Comparison of ENCODE assay signal across 11 cellular contexts in the genomic region with DNA sequence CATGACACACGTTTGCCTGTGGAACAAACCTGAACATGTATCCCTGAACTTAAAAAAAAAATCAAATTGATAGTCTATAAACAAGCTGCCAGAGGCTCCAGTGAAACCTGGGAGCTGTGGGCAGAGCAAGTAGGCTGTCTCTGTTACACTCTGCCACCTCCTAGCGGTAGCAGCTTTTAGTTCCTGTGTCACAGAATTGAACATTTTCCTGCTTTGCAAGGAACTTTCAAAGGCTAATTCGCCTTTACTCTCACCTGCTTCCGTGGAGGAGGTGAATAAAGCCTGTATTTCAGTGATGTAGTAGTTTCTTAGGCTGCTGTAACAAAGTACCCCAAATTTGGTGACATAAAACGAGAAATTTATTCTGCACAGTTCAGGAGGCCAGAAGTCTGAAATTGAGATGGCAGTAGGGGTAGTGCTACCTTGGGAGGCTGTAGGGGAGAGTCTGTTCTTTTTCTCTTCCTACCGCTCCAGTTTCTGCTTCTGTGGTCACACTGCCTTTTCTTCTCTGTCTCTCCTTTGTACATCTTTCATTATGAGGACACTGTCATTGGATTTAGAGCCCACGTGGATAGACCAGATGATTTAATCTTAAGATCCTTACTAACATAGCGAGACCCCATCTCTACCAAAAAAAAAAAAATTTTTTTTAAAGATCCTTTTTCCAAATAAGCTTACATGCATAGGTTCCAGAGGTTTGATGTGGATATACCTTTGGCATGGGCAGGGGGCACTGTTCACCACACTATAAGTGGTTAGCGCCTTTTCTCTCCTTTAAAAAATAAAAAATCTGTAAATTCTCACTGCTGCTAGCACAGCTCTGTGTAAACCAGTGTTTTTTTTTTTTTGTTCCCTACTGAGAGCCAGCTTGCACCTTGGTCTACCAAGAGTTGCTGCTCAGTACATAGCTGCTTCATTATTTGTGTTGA. TPM values are rescaled to one million over a fixed set of nuclear protein-coding genes. Genes with fewer than 3 reads are reported as not detected.
DNase-seq lines count a peak whose midpoint lies in the region; TF ChIP-seq lines count a peak whose summit lies in the region.
"Had no signal": no experiment of that assay in that cellular context is flagged by ENCODE, and none has a peak within 500 bp of the region (broad histone marks: within the 10 kb centered on the region; RNA-seq: fewer than 3 reads in every experiment).

No MANE protein-coding gene starts in this region.

- H3K23me2 ChIP-seq in H9 (ENCODE audit: insufficient read length, low read depth, low read length, poor library complexity, severe bottlenecking): no peaks in the 10 kb centered on the region

- H3K4ac ChIP-seq in H9 (ENCODE audit: low read depth, low read length): no peak overlapping the region

- DNase-seq in Caco-2 (peak in 1 of 2 experiments; percentile 42), H9 (peak; percentile 56), SK-N-SH (peak; percentile 10), iris pigment epithelial cell (ENCODE audit: low read depth) (peak; percentile 28), coronary artery (ENCODE audit: low spot score) (no peak), A172 (ENCODE audit: low spot score) (no peak)
- DNase-seq in effector CD4-positive, alpha-beta T cell: no peak
- no peak for DNase-seq in CD4-positive, alpha-beta memory T cell
- DNase-seq: cerebellar nuclear complex, T-helper 17 cell had no signal

- H3K27ac Mint-ChIP-seq in Caco-2 (ENCODE audit: unreplicated experiment) (no peak overlapping the region), H9 (peak overlapping the region in 2 of 3 experiments; percentile 16 to 69; a peak in 2 of 7 replicates)
- H3K27ac Mint-ChIP-seq in CD4-positive, alpha-beta memory T cell: peak overlapping the region in 1 of 7 donors; percentile 36
- H3K27ac Mint-ChIP-seq: stimulated activated memory B cell treated with anti-CD40 and anti-IgM and Interleukin-4, amounts not matched to agents 10 μg/mL and 1 μg/mL and 100 μg/mL, for 72 hours; T-helper 17 cell had no signal

- H2BK15ac ChIP-seq in H9 (ENCODE audit: low read depth, low read length): no peak overlapping the region

- no peak overlapping the region for H2AK5ac ChIP-seq in H9 (ENCODE audit: insufficient read length, low read length)

- no peak overlapping the region for H3K18ac ChIP-seq in H9 (ENCODE audit: insufficient read length, low read depth, low read length)

- H3K27me3 Mint-ChIP-seq in Caco-2 (ENCODE audit: insufficient read depth, unreplicated experiment) (no peaks in the 10 kb centered on the region), H9 (ENCODE audit: low read depth) (no peaks in the 10 kb centered on the region)
- no peaks in the 10 kb centered on the region for H3K27me3 Mint-ChIP-seq in CD4-positive, alpha-beta memory T cell
- H3K27me3 Mint-ChIP-seq: stimulated activated memory B cell treated with anti-CD40 and anti-IgM and Interleukin-4, amounts not matched to agents 10 μg/mL and 1 μg/mL and 100 μg/mL, for 72 hours; T-helper 17 cell had no signal

- no peaks in the 10 kb centered on the region for H3F3A ChIP-seq in SK-N-SH (replicated peaks; ENCODE audit: insufficient read depth)

- intact Hi-C loops in Caco-2 (cut with micrococcal nuclease; ENCODE audit: unreplicated experiment): loop anchor here (1.0 to 10.0 kb wide), 4 partner anchors 118 to 210 kb away; partner anchors contain the start of gene TMEM266
- intact Hi-C loops in CD4-positive, alpha-beta memory T cell (cut with micrococcal nuclease): no loop called here

- POLR2A ChIA-PET in Caco-2 (lab: Charles Lee): interaction anchor here (0.5 kb wide), 1 partner anchor 906 kb away, joined by 3 read pairs; no protein-coding TSS in a partner anchor
- POLR2A ChIA-PET in SK-N-SH (lab: Yijun Ruan, JAX): no interaction called here
- POLR2A ChIA-PET in CD4-positive, alpha-beta memory T cell (lab: Charles Lee; ENCODE audit: partially characterized antibody): interaction anchor here (0.6 to 1.0 kb wide), 2 partner anchors 25 to 1145 kb away, joined by 3 read pairs; no protein-coding TSS in a partner anchor

- H3K79me2 ChIP-seq in H9 (ENCODE audit: insufficient read depth, low read length) (0 out of 2 replicates have a peak, but pooled peaks cover 1% of the 10 kb centered on the region), SK-N-SH (ENCODE audit: insufficient read depth) (peaks cover 41% of the 10 kb centered on the region)

- no peak overlapping the region for H2BK12ac ChIP-seq in H9 (ENCODE audit: insufficient read length, low read depth, low read length)

- WGBS in H9 (ENCODE audit: extremely low coverage, insufficient read length, low lambda C conversion rate): no CpG with 5 or more reads among the region's 9 CpGs
- WGBS in SK-N-SH (ENCODE audit: low lambda C conversion rate): 61% methylated on average over 9 of the region's 9 CpGs

- H3K56ac ChIP-seq in H9 (ENCODE audit: insufficient read length, low read depth, low read length): no peak overlapping the region

- TF ChIP-seq RAD21 in SK-N-SH (IDR thresholded peaks at IDR 0.05; ENCODE audit: low read length): peak; percentile 45

- H2BK120ac ChIP-seq in H9 (ENCODE audit: low read depth, low read length, poor library complexity, severe bottlenecking): no peak overlapping the region

- TF ChIP-seq EP300 in SK-N-SH (IDR thresholded peaks at IDR 0.05; ENCODE audit: borderline replicate concordance in 1 of 2, low read depth in 1 of 2, low read length in 1 of 2): no peak

- H2BK20ac ChIP-seq in H9 (ENCODE audit: low read depth, low read length, poor library complexity, severe bottlenecking): no peak overlapping the region

- H3K4me3 ChIP-seq in Caco-2 (ENCODE audit: low read depth, low read length): no peak overlapping the region
- no peak overlapping the region for H3K4me3 ChIP-seq in SK-N-SH (ENCODE audit: low read depth in 2 of 2, low read length in 1 of 2)
- H3K4me3 ChIP-seq in coronary artery: no peak overlapping the region
- H3K4me3 ChIP-seq in CD4-positive, alpha-beta memory T cell (ENCODE audit: low read length in 2 of 2): no peak overlapping the region

- no peak overlapping the region for H4K91ac ChIP-seq in H9 (ENCODE audit: insufficient read length, low read depth, low read length)

- H2BK5ac ChIP-seq in H9 (ENCODE audit: insufficient read length, low read length): no peak overlapping the region

- peaks cover 24% of the 10 kb centered on the region for H3K36me3 Mint-ChIP-seq in Caco-2 (ENCODE audit: insufficient read depth, unreplicated experiment)
- H3K36me3 Mint-ChIP-seq in H9 (ENCODE audit: insufficient read depth in 1 of 3, low read depth in 3 of 3): peaks cover 12 to 47% (median 34%) of the 10 kb centered on the region in 3 experiments; a peak in 6 of 7 replicates
- peaks cover 50 to 63% of the 10 kb centered on the region in 2 donors for H3K36me3 Mint-ChIP-seq in CD4-positive, alpha-beta memory T cell

- no peak overlapping the region for H3K27ac ChIP-seq in H9 (ENCODE audit: insufficient read length, low read depth, low read length)
- no peak overlapping the region for H3K27ac ChIP-seq in SK-N-SH (ENCODE audit: low read depth in 2 of 2, low read length in 1 of 2)
- H3K27ac ChIP-seq in coronary artery: no peak overlapping the region
- H3K27ac ChIP-seq in CD4-positive, alpha-beta memory T cell (ENCODE audit: low read depth, low read length): no peak overlapping the region

- no peak overlapping the region for H3K14ac ChIP-seq in H9 (ENCODE audit: insufficient read depth, low read length)

- TF ChIP-seq CTCF in Caco-2 (IDR thresholded peaks at IDR 0.05; ENCODE audit: insufficient read depth in 1 of 2, low read depth in 1 of 2, low read length in 1 of 2, severe bottlenecking in 1 of 2, unreplicated experiment in 1 of 2) (peak; percentile 44 to 64), H9 (conservative IDR thresholded peaks at IDR 0.05) (peak; percentile 72), SK-N-SH (IDR thresholded peaks at IDR 0.05) (peak; percentile 52), coronary artery (IDR thresholded peaks at IDR 0.05) (no peak)

- no TSS peak for BruUV-seq in Caco-2 (replicated peaks; lab: Mats Ljungman, UMichigan)

- no peak overlapping the region for H3K4me2 ChIP-seq in H9 (ENCODE audit: insufficient read depth, insufficient read length, low read length)
- no peak overlapping the region for H3K4me2 ChIP-seq in SK-N-SH

- H3K79me1 ChIP-seq in H9 (ENCODE audit: insufficient read depth, low read depth, low read length, poor library complexity, severe bottlenecking): no peaks in the 10 kb centered on the region

- H3K4me1 Mint-ChIP-seq in Caco-2 (ENCODE audit: low read depth, unreplicated experiment) (peaks cover 18% of the 10 kb centered on the region), H9 (peaks cover 26 to 30% of the 10 kb centered on the region in 2 experiments)
- peaks cover 13 to 23% (median 17%) of the 10 kb centered on the region in 4 donors for H3K4me1 Mint-ChIP-seq in CD4-positive, alpha-beta memory T cell

- H4K20me1 ChIP-seq in H9 (ENCODE audit: control insufficient read depth, insufficient read depth, insufficient read length) (no peaks in the 10 kb centered on the region), SK-N-SH (ENCODE audit: insufficient read depth) (peaks cover 45% of the 10 kb centered on the region)

- H3K9me3 ChIP-seq in Caco-2: no peaks in the 10 kb centered on the region
- no peaks in the 10 kb centered on the region for H3K9me3 ChIP-seq in H9 (ENCODE audit: control insufficient read depth, low read depth, low read length)
- H3K9me3 ChIP-seq in SK-N-SH: no peaks in the 10 kb centered on the region
- H3K9me3 ChIP-seq in CD4-positive, alpha-beta memory T cell (ENCODE audit: control insufficient read depth in 1 of 2, low read length in 2 of 2): no peaks in the 10 kb centered on the region

- CTCF ChIA-PET in Caco-2 (lab: Charles Lee) (interaction anchor here (0.6 to 2.2 kb wide), 13 partner anchors 12 to 436 kb away, joined by 3 to 30 read pairs (median 4); partner anchors contain the start of gene UBE2Q2), SK-N-SH (lab: Yijun Ruan, JAX) (interaction anchor here (0.6 to 2.6 kb wide), 14 partner anchors 9 to 245 kb away, joined by 3 to 20 read pairs (median 3); no protein-coding TSS in a partner anchor)
- CTCF ChIA-PET in CD4-positive, alpha-beta memory T cell (lab: Charles Lee; ENCODE audit: partially characterized antibody): interaction anchor here (1.1 to 1.5 kb wide), 3 partner anchors 29 to 127 kb away, joined by 3 to 4 read pairs (median 3); no protein-coding TSS in a partner anchor

- no peaks in the 10 kb centered on the region for H3K9me3 Mint-ChIP-seq in Caco-2 (ENCODE audit: unreplicated experiment)
- no peaks in the 10 kb centered on the region for H3K9me3 Mint-ChIP-seq in H9
- H3K9me3 Mint-ChIP-seq in CD4-positive, alpha-beta memory T cell: no peaks in the 10 kb centered on the region
- H3K9me3 Mint-ChIP-seq: stimulated activated memory B cell treated with anti-CD40 and anti-IgM and Interleukin-4, amounts not matched to agents 10 μg/mL and 1 μg/mL and 100 μg/mL, for 72 hours had no signal

- H3T11ph ChIP-seq in H9 (ENCODE audit: low read length): no peak overlapping the region

- peaks cover 14% of the 10 kb centered on the region; the same call in 1 of the 2 replicates for H3K4me1 ChIP-seq in Caco-2
- peaks cover 10% of the 10 kb centered on the region for H3K4me1 ChIP-seq in H9 (ENCODE audit: insufficient read depth, low read length)
- H3K4me1 ChIP-seq in SK-N-SH (ENCODE audit: control insufficient read depth in 1 of 2, insufficient read depth in 2 of 2, low read depth in 1 of 2, low read length in 1 of 2): peaks cover 0 to 6% of the 10 kb centered on the region in 2 experiments; a peak in 2 of 4 replicates
- H3K4me1 ChIP-seq in CD4-positive, alpha-beta memory T cell (ENCODE audit: insufficient read depth, low read length): no peaks in the 10 kb centered on the region

- no peak overlapping the region for H4K8ac ChIP-seq in H9 (replicated peaks; ENCODE audit: insufficient read length, low read depth, low read length)

- no peak overlapping the region for H4K5ac ChIP-seq in H9 (ENCODE audit: insufficient read length, low read depth, low read length)

- no peaks in the 10 kb centered on the region for H3K27me3 ChIP-seq in Caco-2 (replicated peaks; ENCODE audit: control insufficient read depth, insufficient read depth, low read length)
- H3K27me3 ChIP-seq in H9 (ENCODE audit: insufficient read depth, low read length): no peaks in the 10 kb centered on the region
- H3K27me3 ChIP-seq in SK-N-SH (ENCODE audit: insufficient read depth): no peaks in the 10 kb centered on the region
- no peaks in the 10 kb centered on the region for H3K27me3 ChIP-seq in CD4-positive, alpha-beta memory T cell (ENCODE audit: insufficient read depth, low read length)

- no peak overlapping the region for H2AFZ ChIP-seq in H9 (ENCODE audit: low read length)
- H2AFZ ChIP-seq in SK-N-SH (ENCODE audit: low read depth): no peak overlapping the region

- H3K23ac ChIP-seq in H9 (ENCODE audit: insufficient read length, low read depth, low read length): no peak overlapping the region

- H3K9ac ChIP-seq in H9 (ENCODE audit: extremely low read depth, insufficient read length, low read length) (no peak overlapping the region), SK-N-SH (no peak overlapping the region)

- H3K36me3 ChIP-seq in Caco-2 (ENCODE audit: control insufficient read depth, insufficient read depth, low read length) (no peaks in the 10 kb centered on the region; the same call in 1 of the 2 replicates), SK-N-SH (replicated peaks in 1 of 2; ENCODE audit: control insufficient read depth in 1 of 2, insufficient read depth in 2 of 2, low read length in 1 of 2) (peaks cover 48 to 73% of the 10 kb centered on the region in 2 experiments)
- H3K36me3 ChIP-seq in CD4-positive, alpha-beta memory T cell (ENCODE audit: insufficient read depth, low read length): peaks cover 19% of the 10 kb centered on the region

- no peaks in the 10 kb centered on the region for H3K9me2 ChIP-seq in SK-N-SH

- H3K4me3 Mint-ChIP-seq in Caco-2 (ENCODE audit: unreplicated experiment) (no peak overlapping the region), H9 (no peak overlapping the region)
- H3K4me3 Mint-ChIP-seq in CD4-positive, alpha-beta memory T cell: no peak overlapping the region
- H3K4me3 Mint-ChIP-seq: stimulated activated memory B cell treated with anti-CD40 and anti-IgM and Interleukin-4, amounts not matched to agents 10 μg/mL and 1 μg/mL and 100 μg/mL, for 72 hours; T-helper 17 cell had no signal

RNA-seq across cellular contexts. Expression of gene FBXO22, which starts 25.3 kb away (rescaled TPM):
- total RNA-seq in Caco-2 (2022) (43.9 and 47.7 TPM in 2 replicates), H9 (2021) (59.2 and 59.9 TPM in 2 replicates)
- 34.4 and 34.8 TPM in 2 replicates for polyA plus RNA-seq in SK-N-SH (2012; rRNA removed)
- polyA plus RNA-seq in SK-N-SH (2012; cell fraction: cytosol; rRNA removed): 29.4 and 34.8 TPM in 2 replicates
- 42.9 and 49.1 TPM in 2 replicates for polyA plus RNA-seq in SK-N-SH (2012; cell fraction: nucleus; rRNA removed)
- 10 to 100 TPM; 29.7 to 30.1 TPM for total RNA-seq in CD4-positive, alpha-beta memory T cell
- 10 to 100 TPM; 13.8 to 18.4 TPM for polyA plus RNA-seq in CD4-positive, alpha-beta memory T cell
- 57.2 and 79.4 TPM in 2 replicates for total RNA-seq in A172 (2014; rRNA removed; shearing (Covaris generic))

Comparison
In these comparisons a context has a peak if more than half of its experiments do, and no peak if none do; other contexts are left out.
1. DNase-seq: peak in H9 (single experiment), SK-N-SH (single experiment) and iris pigment epithelial cell (single experiment); none in effector CD4-positive, alpha-beta T cell (single experiment), coronary artery (single experiment), CD4-positive, alpha-beta memory T cell (0 of 5) and A172 (single experiment).